1 cellular context compared by ENCODE assay signal in genomic region chr2:70248810-70249438, GRCh38.
TF ChIP-seq lines count a peak whose summit lies in the region.

No MANE protein-coding gene starts in this region.

TF ChIP-seq in H1, 55 proteins besides CTCF, POLR2A, EP300 and RAD21:
- TF ChIP-seq RBBP5 (IDR thresholded peaks at IDR 0.05; ENCODE audit: borderline replicate concordance, low read depth, low read length) (peak; percentile 86; the same call in 1 of the 2 replicates), TEAD4 (IDR thresholded peaks at IDR 0.05; ENCODE audit: low read depth, low read length) (peak; percentile 72), ASH2L (IDR thresholded peaks at IDR 0.05; ENCODE audit: low read length) (peak; percentile 95), KDM1A (IDR thresholded peaks at IDR 0.05; ENCODE audit: borderline replicate concordance, low read length) (no peak), BCL11A (IDR thresholded peaks at IDR 0.05; ENCODE audit: low read depth in 2 of 2, low read length in 2 of 2) (no peak), SIRT6 (IDR thresholded peaks at IDR 0.05; ENCODE audit: low read length) (no peak), MAFK (IDR thresholded peaks at IDR 0.05; ENCODE audit: low read depth, low read length) (peak; percentile 74; the same call in 1 of the 2 replicates), TBP (IDR thresholded peaks at IDR 0.05; ENCODE audit: low read depth, low read length) (peak; percentile 99), CHD7 (IDR thresholded peaks at IDR 0.05; ENCODE audit: insufficient replicate concordance, low read length) (peak; percentile 79), POU5F1 (IDR thresholded peaks at IDR 0.05; ENCODE audit: low read depth, low read length) (0 out of 2 replicates have a peak, but pooled peaks have one; percentile 37), E2F6 (IDR thresholded peaks at IDR 0.05) (no peak), JUND (IDR thresholded peaks at IDR 0.05; ENCODE audit: low read length) (no peak), CEBPB (IDR thresholded peaks at IDR 0.05; ENCODE audit: low read depth, low read length) (peak; percentile 64; the same call in 1 of the 2 replicates)
TF ChIP-seq in H1: peak in this region for 8.
